ENCODE assay signal across 1 cellular context in genomic region chr5:157215826-157216167, GRCh38.
TF ChIP-seq lines count a peak whose summit lies in the region.

No MANE protein-coding gene starts in this region.

TF ChIP-seq in GM12878, 131 proteins besides CTCF, POLR2A, EP300 and RAD21:
- TF ChIP-seq BCL3 (IDR thresholded peaks at IDR 0.05; ENCODE audit: borderline replicate concordance, insufficient read depth, low read depth, low read length, poor library complexity, severe bottlenecking) (no peak), USF1 (IDR thresholded peaks at IDR 0.05; ENCODE audit: borderline replicate concordance, extremely low read length, insufficient read depth, low read depth, low read length) (peak; percentile 0), NFXL1 (IDR thresholded peaks at IDR 0.05; ENCODE audit: borderline replicate concordance) (no peak), ESRRA (IDR thresholded peaks at IDR 0.05; ENCODE audit: low read length) (no peak), BHLHE40 (IDR thresholded peaks at IDR 0.05; ENCODE audit: borderline replicate concordance in 1 of 2, low read depth in 2 of 2, low read length in 1 of 2) (peak in 1 of 2 experiments; percentile 10; a peak in 1 of 4 replicates), SMARCA5 (IDR thresholded peaks at IDR 0.05) (no peak), ZNF24 (IDR thresholded peaks at IDR 0.05) (no peak), BRCA1 (IDR thresholded peaks at IDR 0.05; ENCODE audit: low read depth, low read length) (no peak), HSF1 (IDR thresholded peaks at IDR 0.05; ENCODE audit: low read depth, low read length) (no peak)
